Comparison of ENCODE assay signal across 8 cellular contexts in genomic region chr12:8033153-8034044, GRCh38. TPM values are rescaled to one million over a fixed set of nuclear protein-coding genes. Genes with fewer than 3 reads are reported as not detected.
DNase-seq lines count a peak whose midpoint lies in the region; ATAC-seq and TF ChIP-seq lines count a peak whose summit lies in the region.

No MANE protein-coding gene starts in this region.

- peaks cover 9% of the 10 kb centered on the region for H3K79me1 ChIP-seq in trophoblast cell (ENCODE audit: low read length)

- H3K36me3 ChIP-seq in left ventricle myocardium inferior (no peaks in the 10 kb centered on the region), trophoblast cell (ENCODE audit: control insufficient read depth in 1 of 2, insufficient read depth in 2 of 2, low read length in 2 of 2) (no peaks in the 10 kb centered on the region)

- H4K8ac ChIP-seq in trophoblast cell (ENCODE audit: low read depth, low read length): peak overlapping the region; percentile 85

- H4K12ac ChIP-seq in trophoblast cell (ENCODE audit: low read depth, low read length): peak overlapping the region; percentile 72

- no peak overlapping the region for H3K23ac ChIP-seq in trophoblast cell (ENCODE audit: low read length)

- WGBS in trophoblast cell (ENCODE audit: extremely low coverage, insufficient coverage, insufficient read length): no CpG with 5 or more reads among the region's 17 CpGs

- H2BK5ac ChIP-seq in trophoblast cell (ENCODE audit: low read depth, low read length, poor library complexity): peak overlapping the region; percentile 58

- H3K4me3 ChIP-seq in left ventricle myocardium inferior: peak overlapping the region; percentile 97
- peak overlapping the region; percentile 93 for H3K4me3 ChIP-seq in trophoblast cell (ENCODE audit: low read depth, low read length)

- peak overlapping the region; percentile 70 for H3K4me2 ChIP-seq in trophoblast cell (ENCODE audit: low read length)

- peak overlapping the region; percentile 55 for H2AFZ ChIP-seq in trophoblast cell (ENCODE audit: insufficient read depth, low read length, poor library complexity)

- H2AK5ac ChIP-seq in trophoblast cell (ENCODE audit: low read length): peak overlapping the region; percentile 16

- TF ChIP-seq CTCF in left ventricle myocardium inferior (IDR thresholded peaks at IDR 0.05; ENCODE audit: borderline replicate concordance): no peak

- peak overlapping the region; percentile 65 for H2BK120ac ChIP-seq in trophoblast cell (ENCODE audit: insufficient read depth, low read length, poor library complexity)

- no peaks in the 10 kb centered on the region for H3K9me3 ChIP-seq in left ventricle myocardium inferior (replicated peaks)
- H3K9me3 ChIP-seq in trophoblast cell (ENCODE audit: insufficient read depth, low read depth, low read length): no peaks in the 10 kb centered on the region

- peaks cover 9% of the 10 kb centered on the region for H3K79me2 ChIP-seq in trophoblast cell (ENCODE audit: control insufficient read depth, insufficient read depth, low read length, poor library complexity)

- peak overlapping the region; percentile 97 for H3K27ac ChIP-seq in left ventricle myocardium inferior (replicated peaks)
- peak overlapping the region; percentile 40 for H3K27ac ChIP-seq in trophoblast cell (ENCODE audit: low read depth, low read length)

- intact Hi-C loops in left ventricle myocardium inferior (cut with micrococcal nuclease): no loop called here

- DNase-seq in NCI-H2029 (lab: John Stamatoyannopoulos, UW) (peak; percentile 8), NCI-H2029 treated with DMSO at 0.1 percent for 48 hours (lab: John Stamatoyannopoulos, UW) (no peak), RKO (ENCODE audit: low spot score) (peak; percentile 52), amniotic epithelial cell (ENCODE audit: low read depth) (peak; percentile 51), left ventricle myocardium inferior (peak; percentile 57), trophoblast cell (peak in 1 of 2 donors; percentile 38)

- peak overlapping the region; percentile 87 for H3K14ac ChIP-seq in trophoblast cell (ENCODE audit: low read length)

- ATAC-seq in HG03139 (IDR thresholded peaks at IDR 0.05; ENCODE audit: unreplicated experiment) (peak; percentile 9), GM19328 (IDR thresholded peaks at IDR 0.05; ENCODE audit: unreplicated experiment) (no peak)

- H3K4ac ChIP-seq in trophoblast cell (ENCODE audit: low read depth, low read length): peak overlapping the region; percentile 71

- H3K9ac ChIP-seq in trophoblast cell (ENCODE audit: low read length): peak overlapping the region; percentile 88

- H3K27me3 ChIP-seq in left ventricle myocardium inferior (ENCODE audit: low read depth): no peaks in the 10 kb centered on the region
- no peaks in the 10 kb centered on the region for H3K27me3 ChIP-seq in trophoblast cell (ENCODE audit: insufficient read depth, low read length)

- no peak overlapping the region for H2BK12ac ChIP-seq in trophoblast cell (ENCODE audit: low read length)

- peaks cover 70% of the 10 kb centered on the region for H3K4me1 ChIP-seq in left ventricle myocardium inferior
- peaks cover 14 to 30% of the 10 kb centered on the region in 2 experiments for H3K4me1 ChIP-seq in trophoblast cell (ENCODE audit: control insufficient read depth in 1 of 2, insufficient read depth in 2 of 2, low read length in 2 of 2)

- H3K18ac ChIP-seq in trophoblast cell (ENCODE audit: low read length): peak overlapping the region; percentile 85

- peak overlapping the region; percentile 56 for H4K91ac ChIP-seq in trophoblast cell (ENCODE audit: low read depth, low read length)

RNA-seq across cellular contexts. Expression of gene FOXJ2, which starts 0.9 kb away (rescaled TPM):
- 22.1 TPM for total RNA-seq in left ventricle myocardium inferior
- polyA plus RNA-seq in trophoblast cell (2013): 22.7 TPM in 2 replicates

RNA-seq across cellular contexts. Expression of gene C3AR1, which starts 32.8 kb away (rescaled TPM):
- total RNA-seq in left ventricle myocardium inferior: 5.5 TPM
- 0.10 TPM in 2 replicates for polyA plus RNA-seq in trophoblast cell (2013)

RNA-seq across cellular contexts. Expression of gene NECAP1, which starts 48.7 kb away (rescaled TPM):
- 15.4 TPM for total RNA-seq in left ventricle myocardium inferior
- 14.5 and 14.9 TPM in 2 replicates for polyA plus RNA-seq in trophoblast cell (2013)
